Comparison of ENCODE assay signal across 9 cellular contexts in the genomic region with DNA sequence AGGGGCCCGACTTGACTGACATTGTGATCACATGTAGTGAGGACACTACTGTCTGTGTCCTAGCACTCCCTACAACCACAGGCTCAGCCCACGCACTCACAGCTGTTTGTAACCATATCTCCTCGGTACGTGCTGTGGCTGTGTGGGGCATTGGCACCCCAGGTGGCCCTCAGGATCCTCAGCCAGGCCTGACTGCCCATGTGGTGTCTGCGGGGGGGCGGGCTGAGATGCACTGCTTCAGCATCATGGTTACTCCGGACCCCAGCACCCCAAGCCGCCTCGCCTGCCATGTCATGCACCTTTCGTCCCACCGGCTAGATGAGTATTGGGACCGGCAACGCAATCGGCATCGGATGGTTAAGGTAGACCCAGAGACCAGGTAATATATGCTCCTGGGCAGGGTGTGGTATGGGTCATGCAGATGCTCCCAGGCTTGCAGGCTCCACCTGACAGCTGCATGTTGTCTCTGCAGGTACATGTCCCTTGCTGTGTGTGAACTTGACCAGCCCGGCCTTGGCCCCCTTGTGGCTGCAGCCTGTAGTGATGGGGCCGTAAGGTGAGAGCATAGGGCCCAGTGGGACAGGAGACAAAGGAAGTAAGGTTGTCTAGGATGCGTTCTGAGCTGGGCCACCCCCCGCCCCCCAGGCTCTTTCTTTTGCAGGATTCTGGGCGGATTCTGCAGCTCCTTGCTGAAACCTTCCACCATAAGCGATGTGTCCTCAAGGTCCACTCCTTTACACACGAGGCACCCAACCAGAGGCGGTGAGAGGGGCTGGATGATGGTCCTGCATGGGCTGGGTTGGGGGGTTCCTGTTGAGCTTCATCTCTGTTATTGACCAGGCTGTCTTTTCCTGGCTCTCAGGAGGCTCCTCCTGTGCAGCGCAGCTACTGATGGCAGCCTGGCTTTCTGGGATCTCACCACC. TPM values are rescaled to one million over a fixed set of nuclear protein-coding genes. Genes with fewer than 3 reads are reported as not detected.
DNase-seq lines count a peak whose midpoint lies in the region; ATAC-seq, FAIRE-seq and TF ChIP-seq lines count a peak whose summit lies in the region.
"Had no signal": no experiment of that assay in that cellular context is flagged by ENCODE, and none has a peak within 500 bp of the region (broad histone marks: within the 10 kb centered on the region; RNA-seq: fewer than 3 reads in every experiment).

No MANE protein-coding gene starts in this region.

- H3K27me3 ChIP-seq in cardiac muscle cell (no peaks in the 10 kb centered on the region), GM12878 (replicated peaks in 1 of 2; ENCODE audit: control insufficient read depth in 2 of 2, insufficient read depth in 2 of 2, low read length in 1 of 2) (no peaks in the 10 kb centered on the region)

- TF ChIP-seq POLR2A in GM12878 (IDR thresholded peaks at IDR 0.05; ENCODE audit: low read depth, low read length): no peak

- in situ Hi-C loops in GM12878 (cut with MboI): no loop called here

- TF ChIP-seq RAD21 in GM12878 (IDR thresholded peaks at IDR 0.05; ENCODE audit: insufficient read depth, low read depth, low read length): peak; percentile 48

- whole genome bisulfite sequencing in GM12878 (ENCODE audit: insufficient coverage, insufficient replicate concordance, low lambda C conversion rate, missing lambda C conversion rate): 80% methylated on average over 24 of the region's 24 CpGs

- no TSS peak for BruUV-seq in GM12878 (replicated peaks; lab: Mats Ljungman, UMichigan)

- no peak overlapping the region for H3K4me2 ChIP-seq in GM12878 (ENCODE audit: control insufficient read depth, insufficient read depth)

- H3K4me1 ChIP-seq in cardiac muscle cell (ENCODE audit: low read depth): peaks cover 5% of the 10 kb centered on the region
- peaks cover 5% of the 10 kb centered on the region; the same call in 1 of the 2 replicates for H3K4me1 ChIP-seq in GM12878 (ENCODE audit: control insufficient read depth, insufficient read depth, low read length)
- peaks cover 11% of the 10 kb centered on the region for H3K4me1 ChIP-seq in mucosa of descending colon (ENCODE audit: low read depth)

- H2AFZ ChIP-seq in GM12878 (ENCODE audit: control insufficient read depth, low read depth, low read length): no peak overlapping the region

- TF ChIP-seq CTCF in cardiac muscle cell (IDR thresholded peaks at IDR 0.05; ENCODE audit: low read depth, low read length): peak; percentile 62
- TF ChIP-seq CTCF in GM12878 (IDR thresholded peaks at IDR 0.05 in 2 of 3, conservative IDR thresholded peaks at IDR 0.05 in 1 of 3; ENCODE audit: control insufficient read depth in 2 of 3, extremely low read depth in 1 of 3, insufficient read depth in 1 of 3, low read depth in 3 of 3, low read length in 3 of 3): peak; percentile 62 to 85 (median 71)
- peak; percentile 37 for TF ChIP-seq CTCF in mucosa of descending colon (IDR thresholded peaks at IDR 0.05)

- peaks cover 16% of the 10 kb centered on the region for H3K79me2 ChIP-seq in GM12878 (ENCODE audit: control insufficient read depth, insufficient read depth, low read length)

- FAIRE-seq in GM12878 (lab: Jason Lieb, UNC): no peak

- SMC1A ChIA-PET in GM12878 (lab: Charles Lee; ENCODE audit: uncharacterized antibody, unreplicated experiment): interaction anchor here (1.0 kb wide), 1 partner anchor 26 kb away, joined by 3 read pairs; no protein-coding TSS in a partner anchor

- no peak for TF ChIP-seq EP300 in GM12878 (IDR thresholded peaks at IDR 0.05; ENCODE audit: borderline replicate concordance in 1 of 2, control insufficient read depth in 1 of 2, low read depth in 2 of 2, low read length in 2 of 2)

- H3K27ac ChIP-seq in cardiac muscle cell (peak overlapping the region; percentile 72), GM12878 (ENCODE audit: control insufficient read depth, insufficient read depth) (no peak overlapping the region)

- H4K20me1 ChIP-seq in GM12878 (ENCODE audit: control insufficient read depth, insufficient read depth): 0 out of 2 replicates have a peak, but pooled peaks cover 3% of the 10 kb centered on the region

- DNase-seq in cardiac muscle cell (ENCODE audit: low read depth in 1 of 2, low spot score in 1 of 2) (peak; percentile 42 to 47), cardiac septum (ENCODE audit: low spot score) (no peak), OCI-M1 (lab: John Stamatoyannopoulos, UW) (peak; percentile 7), GM12878 (ENCODE audit: low read depth, low spot score) (no peak), mucosa of descending colon (peak; percentile 70 to 81 (median 76)), medulla oblongata (ENCODE audit: extremely low spot score) (no peak)

- CTCF ChIA-PET in GM12878 (lab: Yijun Ruan, JAX): interaction anchor here (0.7 to 4.7 kb wide), 5 partner anchors 8 to 274 kb away, joined by 3 to 44 read pairs (median 6); no protein-coding TSS in a partner anchor

- H3K9ac ChIP-seq in GM12878 (ENCODE audit: control insufficient read depth, insufficient read depth, low read length): no peak overlapping the region

- H3K9me3 ChIP-seq in cardiac muscle cell (ENCODE audit: low read depth): no peaks in the 10 kb centered on the region
- no peaks in the 10 kb centered on the region for H3K9me3 ChIP-seq in GM12878 (replicated peaks; ENCODE audit: control insufficient read depth, insufficient read depth, low read length)
- H3K9me3 ChIP-seq in mucosa of descending colon: no peaks in the 10 kb centered on the region
- H3K9me3 ChIP-seq: HAP-1 had no signal

- H3K36me3 ChIP-seq in cardiac muscle cell: peaks cover 38% of the 10 kb centered on the region
- peaks cover 24 to 30% of the 10 kb centered on the region in 2 experiments for H3K36me3 ChIP-seq in GM12878 (ENCODE audit: control insufficient read depth in 2 of 2, insufficient read depth in 2 of 2, low read length in 1 of 2)
- peaks cover 4% of the 10 kb centered on the region for H3K36me3 ChIP-seq in mucosa of descending colon (ENCODE audit: low read depth)

- H3K4me3 ChIP-seq in cardiac muscle cell (no peak overlapping the region), GM12878 (no peak overlapping the region), mucosa of descending colon (no peak overlapping the region)
- H3K4me3 ChIP-seq: HAP-1 had no signal

- peak; percentile 67 for ATAC-seq in GM12878
- peak; percentile 59 for ATAC-seq in mucosa of descending colon
- no peak for ATAC-seq in GM21526 (IDR thresholded peaks at IDR 0.05; ENCODE audit: low FRiP score, unreplicated experiment)
- no peak for ATAC-seq in HG02623 (IDR thresholded peaks at IDR 0.05; ENCODE audit: unreplicated experiment)

- intact Hi-C loops in cardiac septum (cut with DNase I): no loop called here
- intact Hi-C loops in GM12878 (cut with micrococcal nuclease; ENCODE audit: unreplicated experiment): loop anchor here (2.0 kb wide), 1 partner anchor 25 kb away; no protein-coding TSS in a partner anchor
- intact Hi-C loops in mucosa of descending colon (cut with DNase I, micrococcal nuclease): no loop called here

- RAD21 ChIA-PET in GM12878 (lab: Charles Lee; ENCODE audit: unreplicated experiment): interaction anchor here (2.5 kb wide), 1 partner anchor 26 kb away, joined by 9 read pairs; no protein-coding TSS in a partner anchor

- POLR2A ChIA-PET in GM12878 (lab: Charles Lee): interaction anchor here (0.5 to 2.6 kb wide), 4 partner anchors 8 to 48 kb away, joined by 3 to 7 read pairs (median 5); a partner anchor contains a TSS

RNA-seq across cellular contexts. Expression of a gene that starts 4.4 kb away (rescaled TPM):
- total RNA-seq in cardiac muscle cell (78.0 and 81.0 TPM in 2 replicates), cardiac septum (13.6 TPM), GM12878 (2014; rRNA removed) (28.2 and 30.4 TPM in 2 replicates), GM12878 (2014; rRNA removed; fragmentation: Illumina TruSeq; extraction: Trizol) (12.2 and 14.9 TPM in 2 replicates), GM12878 (2021) (20.5 and 23.7 TPM in 2 replicates), mucosa of descending colon (10 to 100 TPM; 16.7 to 32.7 (median 18.9) TPM)
- polyA plus RNA-seq in cardiac muscle cell (54.6 and 96.2 TPM in 2 replicates), GM12878 (2011; rRNA removed) (15.6 and 26.3 TPM in 2 replicates), GM12878 (2014; fragmentation: Illumina TruSeq; extraction: Trizol) (13.8 and 15.7 TPM in 2 replicates), GM12878 (2014; fragmentation: Nextera tagmentation; extraction: Ambion mirVana) (10 to 100 TPM; 10.1 to 21.9 TPM), GM12878 (2014; rRNA removed) (23.0 and 27.3 TPM in 2 replicates), GM12878 (2016; fragmentation: Nextera tagmentation; extraction: Ambion mirVana) (10 to 100 TPM; 21.2 to 26.0 TPM)
- total RNA-seq in GM12878 (2013; cell fraction: nucleolus; rRNA removed): 13.2 and 15.2 TPM in 2 replicates
- polyA plus RNA-seq in GM12878 (2011; ENCODE audit: low read depth): 18.4 TPM
- 43.0 and 43.1 TPM in 2 replicates for polyA plus RNA-seq in GM12878 (2011; cell fraction: cytosol; rRNA removed)
- 77.6 and 87.5 TPM in 2 replicates for polyA plus RNA-seq in GM12878 (2011; cell fraction: nucleus; rRNA removed)
- polyA plus RNA-seq in GM12878 (2012): 18.4 and 24.7 TPM in 2 replicates
- 31.2 and 44.4 TPM in 2 replicates for polyA minus RNA-seq in GM12878 (2011; rRNA and poly(A)+ RNA removed)
- 11.9 and 12.6 TPM in 2 replicates for polyA minus RNA-seq in GM12878 (2011; cell fraction: cytosol; rRNA and poly(A)+ RNA removed)
- 21.5 and 34.7 TPM in 2 replicates for polyA minus RNA-seq in GM12878 (2011; cell fraction: nucleus; rRNA and poly(A)+ RNA removed)

RNA-seq across cellular contexts. Expression of a gene that starts 6.8 kb away (rescaled TPM):
- 176 and 223 TPM in 2 replicates for total RNA-seq in cardiac muscle cell
- 276 and 277 TPM in 2 replicates for polyA plus RNA-seq in cardiac muscle cell
- total RNA-seq in cardiac septum: 96.6 TPM
- total RNA-seq in GM12878 (2013; cell fraction: nucleolus; rRNA removed): 194 and 215 TPM in 2 replicates
- 72.6 and 85.5 TPM in 2 replicates for total RNA-seq in GM12878 (2014; rRNA removed)
- 57.8 and 59.9 TPM in 2 replicates for total RNA-seq in GM12878 (2014; rRNA removed; fragmentation: Illumina TruSeq; extraction: Trizol)
- total RNA-seq in GM12878 (2021): 150 and 169 TPM in 2 replicates
- 121 TPM for polyA plus RNA-seq in GM12878 (2011; ENCODE audit: low read depth)
- polyA plus RNA-seq in GM12878 (2011; rRNA removed): 53.5 and 119 TPM in 2 replicates
- polyA plus RNA-seq in GM12878 (2011; cell fraction: cytosol; rRNA removed): 133 and 171 TPM in 2 replicates
- polyA plus RNA-seq in GM12878 (2011; cell fraction: nucleus; rRNA removed): 1,270 and 1,449 TPM in 2 replicates
- 156 and 221 TPM in 2 replicates for polyA plus RNA-seq in GM12878 (2012)
- polyA plus RNA-seq in GM12878 (2014; fragmentation: Illumina TruSeq; extraction: Trizol): 60.4 and 105 TPM in 2 replicates
- polyA plus RNA-seq in GM12878 (2014; fragmentation: Nextera tagmentation; extraction: Ambion mirVana): 10 to 100 TPM; 21.3 to 24.1 TPM
- polyA plus RNA-seq in GM12878 (2014; rRNA removed): 126 and 141 TPM in 2 replicates
- polyA plus RNA-seq in GM12878 (2016; fragmentation: Nextera tagmentation; extraction: Ambion mirVana): 100 to 1,000 TPM; 110 to 116 TPM
- 115 and 118 TPM in 2 replicates for polyA minus RNA-seq in GM12878 (2011; rRNA and poly(A)+ RNA removed)
- 32.7 and 37.9 TPM in 2 replicates for polyA minus RNA-seq in GM12878 (2011; cell fraction: cytosol; rRNA and poly(A)+ RNA removed)
- polyA minus RNA-seq in GM12878 (2011; cell fraction: nucleus; rRNA and poly(A)+ RNA removed): 59.1 and 87.9 TPM in 2 replicates
- total RNA-seq in mucosa of descending colon: 100 to 1,000 TPM in 2 of 3 donors, 10 to 100 TPM in 1; 98.5 to 205 (median 165) TPM

RNA-seq across cellular contexts. Expression of a gene that starts 7.9 kb away (rescaled TPM):
- total RNA-seq in cardiac muscle cell (217 and 361 TPM in 2 replicates), cardiac septum (140 TPM), GM12878 (2014; rRNA removed) (133 and 136 TPM in 2 replicates), GM12878 (2014; rRNA removed; fragmentation: Illumina TruSeq; extraction: Trizol) (34.1 and 37.1 TPM in 2 replicates), GM12878 (2021) (83.5 and 87.4 TPM in 2 replicates), mucosa of descending colon (10 to 100 TPM; 61.0 to 69.9 (median 63.2) TPM)
- polyA plus RNA-seq in cardiac muscle cell (280 and 310 TPM in 2 replicates), GM12878 (2011; rRNA removed) (15.4 and 25.4 TPM in 2 replicates), GM12878 (2014; fragmentation: Illumina TruSeq; extraction: Trizol) (13.3 and 40.4 TPM in 2 replicates), GM12878 (2014; fragmentation: Nextera tagmentation; extraction: Ambion mirVana) (10 to 100 TPM; 31.3 to 40.2 TPM), GM12878 (2014; rRNA removed) (103 and 121 TPM in 2 replicates), GM12878 (2016; fragmentation: Nextera tagmentation; extraction: Ambion mirVana) (100 to 1,000 TPM; 217 to 228 TPM)
- total RNA-seq in GM12878 (2013; cell fraction: nucleolus; rRNA removed): 33.2 and 42.5 TPM in 2 replicates
- 16.8 TPM for polyA plus RNA-seq in GM12878 (2011; ENCODE audit: low read depth)
- polyA plus RNA-seq in GM12878 (2011; cell fraction: cytosol; rRNA removed): 35.8 and 53.0 TPM in 2 replicates
- 32.3 and 42.2 TPM in 2 replicates for polyA plus RNA-seq in GM12878 (2011; cell fraction: nucleus; rRNA removed)
- polyA plus RNA-seq in GM12878 (2012): 65.0 and 79.2 TPM in 2 replicates
- 16.4 and 40.1 TPM in 2 replicates for polyA minus RNA-seq in GM12878 (2011; rRNA and poly(A)+ RNA removed)
- 19.6 and 26.5 TPM in 2 replicates for polyA minus RNA-seq in GM12878 (2011; cell fraction: cytosol; rRNA and poly(A)+ RNA removed)
- polyA minus RNA-seq in GM12878 (2011; cell fraction: nucleus; rRNA and poly(A)+ RNA removed): 33.2 and 63.3 TPM in 2 replicates

RNA-seq across cellular contexts. Expression of a gene that starts 15.2 kb away (rescaled TPM):
- 155 and 186 TPM in 2 replicates for total RNA-seq in cardiac muscle cell
- 118 and 179 TPM in 2 replicates for polyA plus RNA-seq in cardiac muscle cell
- total RNA-seq in cardiac septum: 49.5 TPM
- total RNA-seq in GM12878 (2013; cell fraction: nucleolus; rRNA removed): 55.4 and 63.7 TPM in 2 replicates
- total RNA-seq in GM12878 (2014; rRNA removed): 372 and 393 TPM in 2 replicates
- 334 and 349 TPM in 2 replicates for total RNA-seq in GM12878 (2014; rRNA removed; fragmentation: Illumina TruSeq; extraction: Trizol)
- 308 and 317 TPM in 2 replicates for total RNA-seq in GM12878 (2021)
- 134 TPM for polyA plus RNA-seq in GM12878 (2011; ENCODE audit: low read depth)
- polyA plus RNA-seq in GM12878 (2011; rRNA removed): 152 and 190 TPM in 2 replicates
- polyA plus RNA-seq in GM12878 (2011; cell fraction: cytosol; rRNA removed): 208 and 253 TPM in 2 replicates
- 262 and 292 TPM in 2 replicates for polyA plus RNA-seq in GM12878 (2011; cell fraction: nucleus; rRNA removed)
- polyA plus RNA-seq in GM12878 (2012): 207 and 239 TPM in 2 replicates
- 293 and 341 TPM in 2 replicates for polyA plus RNA-seq in GM12878 (2014; fragmentation: Illumina TruSeq; extraction: Trizol)
- polyA plus RNA-seq in GM12878 (2014; fragmentation: Nextera tagmentation; extraction: Ambion mirVana): 100 to 1,000 TPM; 386 to 424 TPM
- polyA plus RNA-seq in GM12878 (2014; rRNA removed): 354 and 382 TPM in 2 replicates
- polyA plus RNA-seq in GM12878 (2016; fragmentation: Nextera tagmentation; extraction: Ambion mirVana): 100 to 1,000 TPM; 229 to 255 TPM
- polyA minus RNA-seq in GM12878 (2011; rRNA and poly(A)+ RNA removed): 372 and 405 TPM in 2 replicates
- polyA minus RNA-seq in GM12878 (2011; cell fraction: cytosol; rRNA and poly(A)+ RNA removed): 143 and 161 TPM in 2 replicates
- 90.9 and 128 TPM in 2 replicates for polyA minus RNA-seq in GM12878 (2011; cell fraction: nucleus; rRNA and poly(A)+ RNA removed)
- 100 to 1,000 TPM; 113 to 146 (median 114) TPM for total RNA-seq in mucosa of descending colon

RNA-seq across cellular contexts. Expression of a gene that starts 24.0 kb away (rescaled TPM):
- 63.3 and 76.5 TPM in 2 replicates for total RNA-seq in cardiac muscle cell
- polyA plus RNA-seq in cardiac muscle cell: 60.4 and 84.7 TPM in 2 replicates
- 37.0 TPM for total RNA-seq in cardiac septum
- total RNA-seq in GM12878 (2013; cell fraction: nucleolus; rRNA removed): 81.4 and 96.2 TPM in 2 replicates
- total RNA-seq in GM12878 (2014; rRNA removed): 27.1 and 31.1 TPM in 2 replicates
- 13.6 and 13.7 TPM in 2 replicates for total RNA-seq in GM12878 (2014; rRNA removed; fragmentation: Illumina TruSeq; extraction: Trizol)
- 24.4 and 28.6 TPM in 2 replicates for total RNA-seq in GM12878 (2021)
- polyA plus RNA-seq in GM12878 (2011; ENCODE audit: low read depth): 8.2 TPM
- 15.8 and 23.6 TPM in 2 replicates for polyA plus RNA-seq in GM12878 (2011; rRNA removed)
- 23.6 and 35.3 TPM in 2 replicates for polyA plus RNA-seq in GM12878 (2011; cell fraction: cytosol; rRNA removed)
- 153 and 183 TPM in 2 replicates for polyA plus RNA-seq in GM12878 (2011; cell fraction: nucleus; rRNA removed)
- 16.8 and 20.6 TPM in 2 replicates for polyA plus RNA-seq in GM12878 (2012)
- polyA plus RNA-seq in GM12878 (2014; fragmentation: Illumina TruSeq; extraction: Trizol): 5.3 and 9.7 TPM in 2 replicates
- polyA plus RNA-seq in GM12878 (2014; fragmentation: Nextera tagmentation; extraction: Ambion mirVana): 1 to 10 TPM in 1 of 2 experiments, under 1 TPM in 1; 0.76 to 6.5 TPM
- 28.7 and 28.8 TPM in 2 replicates for polyA plus RNA-seq in GM12878 (2014; rRNA removed)
- polyA plus RNA-seq in GM12878 (2016; fragmentation: Nextera tagmentation; extraction: Ambion mirVana): 10 to 100 TPM; 22.7 to 23.1 TPM
- 33.9 and 57.0 TPM in 2 replicates for polyA minus RNA-seq in GM12878 (2011; rRNA and poly(A)+ RNA removed)
- 22.1 and 39.0 TPM in 2 replicates for polyA minus RNA-seq in GM12878 (2011; cell fraction: cytosol; rRNA and poly(A)+ RNA removed)
- 65.0 and 89.6 TPM in 2 replicates for polyA minus RNA-seq in GM12878 (2011; cell fraction: nucleus; rRNA and poly(A)+ RNA removed)
- total RNA-seq in mucosa of descending colon: 10 to 100 TPM; 40.2 to 60.6 (median 41.4) TPM

Comparison
In these comparisons a context has a peak if more than half of its experiments do, and no peak if none do; other contexts are left out.
1. DNase-seq: peak in cardiac muscle cell (2 of 2), OCI-M1 (single experiment) and mucosa of descending colon (3 of 3); none in cardiac septum (single experiment), GM12878 (single experiment) and medulla oblongata (single experiment).
2. ATAC-seq: peak in GM12878 (single experiment) and mucosa of descending colon (single experiment); none in GM21526 (single experiment) and HG02623 (single experiment).
3. Peak in every context shown above with its lines, with median percentiles within 50 percentile points of each other: CTCF ChIP-seq.